13 cellular contexts compared by ENCODE assay signal in genomic region chr19:11423164-11423803, GRCh38. TPM values are rescaled to one million over a fixed set of nuclear protein-coding genes. Genes with fewer than 3 reads are reported as not detected.
DNase-seq lines count a peak whose midpoint lies in the region; ATAC-seq and TF ChIP-seq lines count a peak whose summit lies in the region.
"Had no signal": no experiment of that assay in that cellular context is flagged by ENCODE, and none has a peak within 500 bp of the region (broad histone marks: within the 10 kb centered on the region; RNA-seq: fewer than 3 reads in every experiment).

No MANE protein-coding gene starts in this region.

- H3K27ac ChIP-seq in right cardiac atrium (ENCODE audit: low read length) (no peak overlapping the region), breast epithelium (no peak overlapping the region)

- H3K9me3 Mint-ChIP-seq in activated B cell treated with CpG ODN at 0.5 μM for 24 hours: no peaks in the 10 kb centered on the region
- H3K9me3 Mint-ChIP-seq in stimulated activated memory B cell treated with anti-CD40 and anti-IgM and Interleukin-4, amounts not matched to agents 10 μg/mL and 1 μg/mL and 100 μg/mL, for 72 hours: peaks cover 3% of the 10 kb centered on the region
- H3K9me3 Mint-ChIP-seq: nephron had no signal

- H3K4me1 ChIP-seq in right cardiac atrium (ENCODE audit: control insufficient read depth, insufficient read depth, low read length): no peaks in the 10 kb centered on the region
- no peaks in the 10 kb centered on the region for H3K4me1 ChIP-seq in breast epithelium

- peaks cover 52% of the 10 kb centered on the region for H3K4me1 Mint-ChIP-seq in activated B cell treated with CpG ODN at 0.5 μM for 24 hours
- H3K4me1 Mint-ChIP-seq in stimulated activated memory B cell treated with anti-CD40 and anti-IgM and Interleukin-4, amounts not matched to agents 10 μg/mL and 1 μg/mL and 100 μg/mL, for 72 hours: peaks cover 50% of the 10 kb centered on the region

- intact Hi-C loops in right cardiac atrium (cut with DNase I) (no loop called here), left ventricle myocardium superior (cut with micrococcal nuclease) (no loop called here), activated B cell treated with CpG ODN at 0.5 μM for 24 hours (cut with micrococcal nuclease) (no loop called here), breast epithelium (cut with DNase I; ENCODE audit: low total_unique reads) (loop anchor here (5.0 kb wide), 1 partner anchor 1579 kb away; no protein-coding TSS in a partner anchor)

- peak overlapping the region; percentile 81 for H3K4me3 Mint-ChIP-seq in activated B cell treated with CpG ODN at 0.5 μM for 24 hours
- H3K4me3 Mint-ChIP-seq in stimulated activated memory B cell treated with anti-CD40 and anti-IgM and Interleukin-4, amounts not matched to agents 10 μg/mL and 1 μg/mL and 100 μg/mL, for 72 hours: no peak overlapping the region

- DNase-seq in right cardiac atrium: peak in 2 of 3 donors; percentile 39 to 53
- no peak for DNase-seq in left ventricle myocardium superior
- DNase-seq in activated B cell treated with CpG ODN at 0.5 μM for 24 hours: no peak
- no peak for DNase-seq in breast epithelium (ENCODE audit: low spot score in 2 of 2)
- DNase-seq: DND-41, NCI-H187, NCI-H524 treated with DMSO at 0.1 percent for 48 hours, Peyer's patch, upper lobe of right lung had no signal

- no peak for TF ChIP-seq POLR2A in breast epithelium (IDR thresholded peaks at IDR 0.05)

- CTCF ChIA-PET in activated B cell treated with CpG ODN at 0.5 μM for 24 hours (lab: Charles Lee): interaction anchor here (1.0 to 2.3 kb wide), 3 partner anchors 12 to 137 kb away, joined by 3 to 10 read pairs (median 9); partner anchors contain the start of genes ODAD3 and PRKCSH

- TF ChIP-seq CTCF in activated B cell treated with CpG ODN at 0.5 μM for 24 hours (IDR thresholded peaks at IDR 0.05) (no peak), breast epithelium (IDR thresholded peaks at IDR 0.05) (no peak)

- H3K36me3 Mint-ChIP-seq in activated B cell treated with CpG ODN at 0.5 μM for 24 hours (ENCODE audit: low read depth): no peaks in the 10 kb centered on the region
- no peaks in the 10 kb centered on the region for H3K36me3 Mint-ChIP-seq in stimulated activated memory B cell treated with anti-CD40 and anti-IgM and Interleukin-4, amounts not matched to agents 10 μg/mL and 1 μg/mL and 100 μg/mL, for 72 hours
- H3K36me3 Mint-ChIP-seq: brain had no signal

- H3K9me3 ChIP-seq in right cardiac atrium (ENCODE audit: control insufficient read depth, low read length) (no peaks in the 10 kb centered on the region), breast epithelium (no peaks in the 10 kb centered on the region)
- H3K9me3 ChIP-seq: upper lobe of right lung had no signal

- 38% methylated on average over 28 of the region's 28 CpGs for WGBS in right cardiac atrium

- H3K4me3 ChIP-seq in right cardiac atrium (ENCODE audit: low read length) (no peak overlapping the region), breast epithelium (no peak overlapping the region)

- H3K27me3 Mint-ChIP-seq in activated B cell treated with CpG ODN at 0.5 μM for 24 hours: peaks cover 18% of the 10 kb centered on the region
- peaks cover 53% of the 10 kb centered on the region for H3K27me3 Mint-ChIP-seq in stimulated activated memory B cell treated with anti-CD40 and anti-IgM and Interleukin-4, amounts not matched to agents 10 μg/mL and 1 μg/mL and 100 μg/mL, for 72 hours

- ATAC-seq in right cardiac atrium (no peak), left ventricle myocardium superior (no peak), activated B cell treated with CpG ODN at 0.5 μM for 24 hours (ENCODE audit: low read depth) (no peak), SK-N-SH treated with all-trans-retinoic acid at 6 μM for 48 hours (no peak)
- ATAC-seq in stimulated activated memory B cell treated with anti-CD40 and anti-IgM and Interleukin-4, amounts not matched to agents 10 μg/mL and 1 μg/mL and 100 μg/mL, for 72 hours: no peak

- H3K27me3 ChIP-seq in right cardiac atrium (ENCODE audit: control insufficient read depth, insufficient read depth) (no peaks in the 10 kb centered on the region), breast epithelium (peaks cover 4 to 21% of the 10 kb centered on the region in 2 donors)

- POLR2A ChIA-PET in activated B cell treated with CpG ODN at 0.5 μM for 24 hours (lab: Charles Lee): interaction anchor here (0.7 to 7.1 kb wide), 7 partner anchors 8 to 158 kb away, joined by 3 to 60 read pairs (median 4); partner anchors contain the start of genes EPOR, ODAD3, PRKCSH and SWSAP1

- H3K27ac Mint-ChIP-seq in activated B cell treated with CpG ODN at 0.5 μM for 24 hours: peak overlapping the region; percentile 30
- peak overlapping the region; percentile 10 for H3K27ac Mint-ChIP-seq in stimulated activated memory B cell treated with anti-CD40 and anti-IgM and Interleukin-4, amounts not matched to agents 10 μg/mL and 1 μg/mL and 100 μg/mL, for 72 hours
- H3K27ac Mint-ChIP-seq: nephron had no signal

- no peaks in the 10 kb centered on the region for H3K36me3 ChIP-seq in breast epithelium
- H3K36me3 ChIP-seq: Peyer's patch, upper lobe of right lung had no signal

TF ChIP-seq in SK-N-SH treated with all-trans-retinoic acid at 6 μM for 48 hours, 23 proteins besides CTCF, POLR2A, EP300 and RAD21:
- TF ChIP-seq CSDC2 (CRISPR knock-in tag; IDR thresholded peaks at IDR 0.05): no peak
- TF ChIP-seq ISL1 (CRISPR knock-in tag; IDR thresholded peaks at IDR 0.05): no peak
- no peak for TF ChIP-seq OSR1 (CRISPR knock-in tag; IDR thresholded peaks at IDR 0.05)
- no peak for TF ChIP-seq ZNF565 (CRISPR knock-in tag; conservative IDR thresholded peaks at IDR 0.05; ENCODE audit: low read depth)
- no peak for TF ChIP-seq RARB (CRISPR knock-in tag; IDR thresholded peaks at IDR 0.05)
- TF ChIP-seq PATZ1 (CRISPR knock-in tag; IDR thresholded peaks at IDR 0.05; ENCODE audit: borderline replicate concordance): no peak

RNA-seq across cellular contexts. Expression of gene RGL3, which starts 4.2 kb away (rescaled TPM):
- total RNA-seq in right cardiac atrium (10 to 100 TPM; 14.0 to 25.2 (median 14.5) TPM), left ventricle myocardium superior (6.4 TPM), activated B cell treated with CpG ODN at 0.5 μM for 24 hours (0.32 and 0.33 TPM in 2 replicates), breast epithelium (10 to 100 TPM in 1 of 3 donors, 1 to 10 TPM in 2; 3.7 to 18.4 (median 9.8) TPM)
- 16.1 TPM for polyA plus RNA-seq in right cardiac atrium

RNA-seq across cellular contexts. Expression of gene ODAD3, which starts 11.6 kb away (rescaled TPM):
- total RNA-seq in right cardiac atrium (1 to 10 TPM; 1.0 to 1.2 (median 1.0) TPM), left ventricle myocardium superior (0.42 TPM), activated B cell treated with CpG ODN at 0.5 μM for 24 hours (0.29 TPM in 1 of 2 replicates, not detected in the other), breast epithelium (under 1 TPM in 2 of 3 donors, not detected in 1; 0.33 to 0.59 TPM)
- 1.1 TPM for polyA plus RNA-seq in right cardiac atrium

RNA-seq across cellular contexts. Expression of gene PRKCSH, which starts 12.2 kb away (rescaled TPM):
- total RNA-seq in right cardiac atrium: 100 to 1,000 TPM; 125 to 158 (median 137) TPM
- 80.1 TPM for polyA plus RNA-seq in right cardiac atrium
- total RNA-seq in left ventricle myocardium superior: 139 TPM
- 287 and 289 TPM in 2 replicates for total RNA-seq in activated B cell treated with CpG ODN at 0.5 μM for 24 hours
- 10 to 100 TPM; 69.5 to 95.9 (median 92.1) TPM for total RNA-seq in breast epithelium

RNA-seq across cellular contexts. Expression of gene EPOR, which starts 39.2 kb away (rescaled TPM):
- total RNA-seq in right cardiac atrium (10 to 100 TPM in 3 of 4 donors, 1 to 10 TPM in 1; 8.5 to 12.6 (median 11.5) TPM), left ventricle myocardium superior (7.6 TPM), activated B cell treated with CpG ODN at 0.5 μM for 24 hours (1.8 and 2.5 TPM in 2 replicates), breast epithelium (1 to 10 TPM; 2.9 to 6.2 (median 4.1) TPM)
- polyA plus RNA-seq in right cardiac atrium: 10.3 TPM

RNA-seq across cellular contexts. Expression of gene SWSAP1, which starts 48.8 kb away (rescaled TPM):
- total RNA-seq in right cardiac atrium: 1 to 10 TPM; 1.0 to 1.9 (median 1.3) TPM
- 1.9 TPM for polyA plus RNA-seq in right cardiac atrium
- total RNA-seq in left ventricle myocardium superior: 2.0 TPM
- 4.3 and 5.1 TPM in 2 replicates for total RNA-seq in activated B cell treated with CpG ODN at 0.5 μM for 24 hours
- total RNA-seq in breast epithelium: 1 to 10 TPM; 1.1 to 2.6 (median 2.2) TPM

Comparison
In these comparisons a context has a peak if more than half of its experiments do, and no peak if none do; other contexts are left out.
1. DNase-seq: peak in right cardiac atrium (2 of 3); none in left ventricle myocardium superior (single experiment), activated B cell treated with CpG ODN at 0.5 μM for 24 hours (single experiment) and breast epithelium (0 of 2).